Comparison of ENCODE assay signal across 1 cellular context in the genomic region with DNA sequence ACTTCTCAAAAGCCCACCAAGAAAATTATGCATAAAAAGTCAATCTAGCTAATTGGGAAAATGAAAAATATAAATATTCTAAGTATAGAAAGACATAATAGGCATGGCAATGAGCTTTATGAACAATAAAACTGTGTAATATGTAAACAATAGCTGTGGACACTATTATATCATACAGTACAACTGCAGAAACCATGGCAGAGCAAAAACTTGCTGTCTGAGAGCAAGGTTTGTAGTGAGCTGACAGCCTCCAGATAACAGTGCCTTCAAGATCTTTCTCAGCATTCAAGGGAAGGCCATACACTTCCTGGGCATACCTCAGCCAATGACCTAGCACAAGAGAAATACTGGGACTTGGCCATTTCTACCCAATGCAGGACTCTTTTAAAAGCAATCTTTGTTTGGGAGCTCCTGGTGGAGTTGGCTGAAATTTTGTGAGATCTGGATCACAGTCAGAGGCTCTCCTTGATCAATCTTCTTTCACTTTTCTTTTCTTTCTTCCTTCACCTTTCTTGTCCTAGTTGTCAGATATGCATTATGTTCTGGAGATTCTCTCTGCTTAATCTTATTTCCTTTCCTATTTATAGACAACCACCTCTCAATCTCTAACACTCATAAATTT.
TF ChIP-seq lines count a peak whose summit lies in the region.

No MANE protein-coding gene starts in this region.

TF ChIP-seq in GM23338, 12 proteins besides CTCF, POLR2A, EP300 and RAD21 (continued from another document):
- TF ChIP-seq, protein P1, sequence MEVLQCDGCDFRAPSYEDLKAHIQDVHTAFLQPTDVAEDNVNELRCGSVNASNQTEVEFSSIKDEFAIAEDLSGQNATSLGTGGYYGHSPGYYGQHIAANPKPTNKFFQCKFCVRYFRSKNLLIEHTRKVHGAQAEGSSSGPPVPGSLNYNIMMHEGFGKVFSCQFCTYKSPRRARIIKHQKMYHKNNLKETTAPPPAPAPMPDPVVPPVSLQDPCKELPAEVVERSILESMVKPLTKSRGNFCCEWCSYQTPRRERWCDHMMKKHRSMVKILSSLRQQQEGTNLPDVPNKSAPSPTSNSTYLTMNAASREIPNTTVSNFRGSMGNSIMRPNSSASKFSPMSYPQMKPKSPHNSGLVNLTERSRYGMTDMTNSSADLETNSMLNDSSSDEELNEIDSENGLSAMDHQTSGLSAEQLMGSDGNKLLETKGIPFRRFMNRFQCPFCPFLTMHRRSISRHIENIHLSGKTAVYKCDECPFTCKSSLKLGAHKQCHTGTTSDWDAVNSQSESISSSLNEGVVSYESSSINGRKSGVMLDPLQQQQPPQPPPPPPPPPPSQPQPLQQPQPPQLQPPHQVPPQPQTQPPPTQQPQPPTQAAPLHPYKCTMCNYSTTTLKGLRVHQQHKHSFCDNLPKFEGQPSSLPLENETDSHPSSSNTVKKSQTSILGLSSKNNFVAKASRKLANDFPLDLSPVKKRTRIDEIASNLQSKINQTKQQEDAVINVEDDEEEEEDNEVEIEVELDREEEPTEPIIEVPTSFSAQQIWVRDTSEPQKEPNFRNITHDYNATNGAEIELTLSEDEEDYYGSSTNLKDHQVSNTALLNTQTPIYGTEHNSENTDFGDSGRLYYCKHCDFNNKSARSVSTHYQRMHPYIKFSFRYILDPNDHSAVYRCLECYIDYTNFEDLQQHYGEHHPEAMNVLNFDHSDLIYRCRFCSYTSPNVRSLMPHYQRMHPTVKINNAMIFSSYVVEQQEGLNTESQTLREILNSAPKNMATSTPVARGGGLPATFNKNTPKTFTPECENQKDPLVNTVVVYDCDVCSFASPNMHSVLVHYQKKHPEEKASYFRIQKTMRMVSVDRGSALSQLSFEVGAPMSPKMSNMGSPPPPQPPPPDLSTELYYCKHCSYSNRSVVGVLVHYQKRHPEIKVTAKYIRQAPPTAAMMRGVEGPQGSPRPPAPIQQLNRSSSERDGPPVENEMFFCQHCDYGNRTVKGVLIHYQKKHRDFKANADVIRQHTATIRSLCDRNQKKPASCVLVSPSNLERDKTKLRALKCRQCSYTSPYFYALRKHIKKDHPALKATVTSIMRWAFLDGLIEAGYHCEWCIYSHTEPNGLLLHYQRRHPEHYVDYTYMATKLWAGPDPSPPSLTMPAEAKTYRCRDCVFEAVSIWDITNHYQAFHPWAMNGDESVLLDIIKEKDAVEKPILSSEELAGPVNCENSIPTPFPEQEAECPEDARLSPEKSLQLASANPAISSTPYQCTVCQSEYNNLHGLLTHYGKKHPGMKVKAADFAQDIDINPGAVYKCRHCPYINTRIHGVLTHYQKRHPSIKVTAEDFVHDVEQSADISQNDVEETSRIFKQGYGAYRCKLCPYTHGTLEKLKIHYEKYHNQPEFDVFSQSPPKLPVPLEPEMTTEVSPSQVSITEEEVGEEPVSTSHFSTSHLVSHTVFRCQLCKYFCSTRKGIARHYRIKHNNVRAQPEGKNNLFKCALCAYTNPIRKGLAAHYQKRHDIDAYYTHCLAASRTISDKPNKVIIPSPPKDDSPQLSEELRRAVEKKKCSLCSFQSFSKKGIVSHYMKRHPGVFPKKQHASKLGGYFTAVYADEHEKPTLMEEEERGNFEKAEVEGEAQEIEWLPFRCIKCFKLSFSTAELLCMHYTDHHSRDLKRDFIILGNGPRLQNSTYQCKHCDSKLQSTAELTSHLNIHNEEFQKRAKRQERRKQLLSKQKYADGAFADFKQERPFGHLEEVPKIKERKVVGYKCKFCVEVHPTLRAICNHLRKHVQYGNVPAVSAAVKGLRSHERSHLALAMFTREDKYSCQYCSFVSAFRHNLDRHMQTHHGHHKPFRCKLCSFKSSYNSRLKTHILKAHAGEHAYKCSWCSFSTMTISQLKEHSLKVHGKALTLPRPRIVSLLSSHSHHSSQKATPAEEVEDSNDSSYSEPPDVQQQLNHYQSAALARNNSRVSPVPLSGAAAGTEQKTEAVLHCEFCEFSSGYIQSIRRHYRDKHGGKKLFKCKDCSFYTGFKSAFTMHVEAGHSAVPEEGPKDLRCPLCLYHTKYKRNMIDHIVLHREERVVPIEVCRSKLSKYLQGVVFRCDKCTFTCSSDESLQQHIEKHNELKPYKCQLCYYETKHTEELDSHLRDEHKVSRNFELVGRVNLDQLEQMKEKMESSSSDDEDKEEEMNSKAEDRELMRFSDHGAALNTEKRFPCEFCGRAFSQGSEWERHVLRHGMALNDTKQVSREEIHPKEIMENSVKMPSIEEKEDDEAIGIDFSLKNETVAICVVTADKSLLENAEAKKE (CRISPR knock-in tag; IDR thresholded peaks at IDR 0.05) = no peak
- TF ChIP-seq CREB1 (CRISPR knock-in tag; IDR thresholded peaks at IDR 0.05; ENCODE audit: low read depth) (no peak), ZNF331 (CRISPR knock-in tag; IDR thresholded peaks at IDR 0.05; ENCODE audit: low read depth) (no peak), NANOG (IDR thresholded peaks at IDR 0.05; ENCODE audit: borderline replicate concordance) (no peak), EZH2phosphoT487 (IDR thresholded peaks at IDR 0.05; ENCODE audit: unreplicated experiment) (no peak), JUNB (IDR thresholded peaks at IDR 0.05; ENCODE audit: unreplicated experiment) (no peak), POLR2AphosphoS5 (IDR thresholded peaks at IDR 0.05; ENCODE audit: low read depth) (no peak), ZNF114 (CRISPR knock-in tag; IDR thresholded peaks at IDR 0.05) (no peak), EZH2 (IDR thresholded peaks at IDR 0.05; ENCODE audit: low read depth, unreplicated experiment) (no peak), REST (IDR thresholded peaks at IDR 0.05; ENCODE audit: unreplicated experiment) (no peak)
- TF ChIP-seq, protein P2, sequence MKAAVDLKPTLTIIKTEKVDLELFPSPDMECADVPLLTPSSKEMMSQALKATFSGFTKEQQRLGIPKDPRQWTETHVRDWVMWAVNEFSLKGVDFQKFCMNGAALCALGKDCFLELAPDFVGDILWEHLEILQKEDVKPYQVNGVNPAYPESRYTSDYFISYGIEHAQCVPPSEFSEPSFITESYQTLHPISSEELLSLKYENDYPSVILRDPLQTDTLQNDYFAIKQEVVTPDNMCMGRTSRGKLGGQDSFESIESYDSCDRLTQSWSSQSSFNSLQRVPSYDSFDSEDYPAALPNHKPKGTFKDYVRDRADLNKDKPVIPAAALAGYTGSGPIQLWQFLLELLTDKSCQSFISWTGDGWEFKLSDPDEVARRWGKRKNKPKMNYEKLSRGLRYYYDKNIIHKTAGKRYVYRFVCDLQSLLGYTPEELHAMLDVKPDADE (IDR thresholded peaks at IDR 0.05) = no peak
